Comparison of ENCODE assay signal across 1 cellular context in genomic region chr4:76585270-76585669, GRCh38.
TF ChIP-seq lines count a peak whose summit lies in the region.

No MANE protein-coding gene starts in this region.

TF ChIP-seq in GM23338, 12 proteins besides CTCF, POLR2A, EP300 and RAD21 (continued from another document):
- no peak for TF ChIP-seq REST (IDR thresholded peaks at IDR 0.05; ENCODE audit: unreplicated experiment)
- no peak for TF ChIP-seq ETS1 (IDR thresholded peaks at IDR 0.05)
- TF ChIP-seq CREB1 (CRISPR knock-in tag; IDR thresholded peaks at IDR 0.05; ENCODE audit: low read depth) = no peak
